ENCODE assay signal across 16 cellular contexts in the genomic region with DNA sequence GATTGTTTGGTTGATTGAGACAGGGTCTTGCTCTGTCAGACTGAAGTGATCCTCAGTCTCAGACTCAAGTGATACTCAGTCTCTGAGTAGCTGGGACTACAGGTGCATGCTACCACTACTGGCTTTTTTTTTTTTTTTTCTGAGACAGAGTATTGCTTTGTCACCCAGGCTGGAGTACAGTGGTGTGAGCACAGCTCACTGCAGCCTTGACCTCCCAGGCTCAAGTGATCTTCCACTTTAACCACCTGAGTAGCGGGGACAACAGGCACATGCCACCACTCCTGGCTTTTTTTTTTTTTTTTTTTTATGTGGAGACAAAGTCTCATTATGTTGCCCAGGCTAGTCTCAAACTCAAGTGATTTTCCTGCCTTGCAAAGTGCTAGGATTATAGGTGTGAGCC.
"Had no signal": no experiment of that assay in that cellular context is flagged by ENCODE, and none has a peak within 500 bp of the region (broad histone marks: within the 10 kb centered on the region; RNA-seq: fewer than 3 reads in every experiment).

No MANE protein-coding gene starts in this region.

- H3K9me3 ChIP-seq: esophagus muscularis mucosa, mucosa of descending colon, neutrophil, right atrium auricular region, stomach, tibial nerve had no signal

- H3K4me3 ChIP-seq: esophagus muscularis mucosa, mucosa of descending colon, right atrium auricular region, stomach, tibial nerve had no signal

- H3K27ac ChIP-seq: esophagus muscularis mucosa, neutrophil, right atrium auricular region, stomach had no signal

- H3K27me3 ChIP-seq: esophagus muscularis mucosa, neutrophil, right atrium auricular region, stomach, tibial nerve had no signal

- ATAC-seq: activated naive CD4-positive, alpha-beta T cell treated with anti-CD3 and anti-CD28 coated beads, Interleukin-2, amount 50 U/mL, for 72 hours; left cardiac atrium; mucosa of descending colon; naive thymus-derived CD8-positive, alpha-beta T cell; WTC11 had no signal

- H3K4me1 ChIP-seq: esophagus muscularis mucosa, right atrium auricular region, stomach had no signal

- DNase-seq: activated CD4-positive, alpha-beta T cell treated with anti-CD3 and anti-CD28 coated beads, Interleukin-2, amount 10 ng/mL, durations not matched to agents 24 days and 14 days; activated CD8-positive, alpha-beta memory T cell treated with anti-CD3 and anti-CD28 coated beads for 24 hours; activated effector memory CD4-positive, alpha-beta T cell treated with Interleukin-2 at 50 U/mL for 16 hours; cerebellar nuclear complex; glutamatergic neuron; left cardiac atrium; mucosa of descending colon; naive thymus-derived CD8-positive, alpha-beta T cell; small intestine; stomach had no signal
